Comparison of ENCODE assay signal across 8 cellular contexts in genomic region chr15:67863442-67863987, GRCh38. TPM values are rescaled to one million over a fixed set of nuclear protein-coding genes. Genes with fewer than 3 reads are reported as not detected.
DNase-seq lines count a peak whose midpoint lies in the region; ATAC-seq and TF ChIP-seq lines count a peak whose summit lies in the region.

No MANE protein-coding gene starts in this region.

- peak overlapping the region; percentile 23 to 43; a peak in 3 of 4 replicates for H4K8ac ChIP-seq in IMR-90 (ENCODE audit: low read depth in 2 of 2, low read length in 2 of 2)

- H2AK5ac ChIP-seq in IMR-90 (ENCODE audit: low read depth, low read length): no peak overlapping the region

- H3K18ac ChIP-seq in IMR-90 (ENCODE audit: low read depth, low read length): no peak overlapping the region; the same call in 1 of the 2 replicates

- no peak overlapping the region for H3K23ac ChIP-seq in IMR-90 (ENCODE audit: low read depth, low read length)

- H3K4me3 ChIP-seq in Caco-2 (ENCODE audit: low read depth, low read length) (peak overlapping the region; percentile 45), IMR-90 (ENCODE audit: insufficient read depth, low read depth, low read length) (peak overlapping the region; percentile 47), Panc1 (ENCODE audit: low read depth in 2 of 2, low read length in 2 of 2) (peak overlapping the region; percentile 33 to 62)

- DNase-seq in Caco-2 (peak; percentile 82 to 86), IMR-90 (peak; percentile 71), Panc1 (ENCODE audit: low read depth, low spot score) (no peak), fibroblast of peridontal ligament (ENCODE audit: extremely low read depth) (peak; percentile 65), natural killer cell (peak; percentile 55)
- peak; percentile 56 for DNase-seq in activated T-helper 1 cell treated with anti-CD3 and anti-CD28 coated beads, Interleukin-12 subunit alpha, Interleukin-12 subunit beta, Interleukin-2, Interleukin-4 antibody, amounts not matched to agents 30 ng/mL and 10 ng/mL and 1 ng/mL, durations not matched to agents 14 hours and 24 hours and 36 hours (ENCODE audit: low spot score)
- DNase-seq in stimulated activated naive CD4-positive, alpha-beta T cell treated with Interleukin-2 at 50 U/mL for 16 hours (lab: John Stamatoyannopoulos, UW): peak; percentile 60

- H3K9ac ChIP-seq in IMR-90 (ENCODE audit: low read depth, low read length): peak overlapping the region; percentile 17; the same call in 1 of the 2 replicates

- no peak overlapping the region for H2BK5ac ChIP-seq in IMR-90 (ENCODE audit: low read depth, low read length, poor library complexity, severe bottlenecking)

- dilution Hi-C loops in IMR-90 (cut with HindIII; ENCODE audit: low sequenced_read_pairs, unreplicated experiment): no loop called here

- H3K9me3 ChIP-seq in Caco-2 (no peaks in the 10 kb centered on the region), IMR-90 (ENCODE audit: control insufficient read depth, insufficient read depth, low read length) (no peaks in the 10 kb centered on the region), Panc1 (ENCODE audit: control insufficient read depth, insufficient read depth, low read depth, low read length) (no peaks in the 10 kb centered on the region)

- H3K14ac ChIP-seq in IMR-90 (replicated peaks; ENCODE audit: low read depth, low read length): no peak overlapping the region

- no peak overlapping the region for H2AK9ac ChIP-seq in IMR-90 (replicated peaks; ENCODE audit: low read depth, low read length, poor library complexity)

- H3K36me3 ChIP-seq in Caco-2 (ENCODE audit: control insufficient read depth, insufficient read depth, low read length) (no peaks in the 10 kb centered on the region), IMR-90 (ENCODE audit: control insufficient read depth, insufficient read depth, low read length) (no peaks in the 10 kb centered on the region), Panc1 (ENCODE audit: control insufficient read depth, insufficient read depth, low read length) (no peaks in the 10 kb centered on the region)

- peak; percentile 98 for TF ChIP-seq RAD21 in IMR-90 (IDR thresholded peaks at IDR 0.05; ENCODE audit: low read length)

- H2AFZ ChIP-seq in IMR-90 (replicated peaks; ENCODE audit: low read length, poor library complexity): peak overlapping the region; percentile 93

- no peaks in the 10 kb centered on the region for H3K79me1 ChIP-seq in IMR-90 (ENCODE audit: low read depth in 1 of 2, low read length in 2 of 2)

- H4K91ac ChIP-seq in IMR-90 (ENCODE audit: insufficient read depth, low read depth, low read length): peak overlapping the region; percentile 19; the same call in 1 of the 2 replicates

- peak; percentile 89 to 91 for TF ChIP-seq CTCF in Caco-2 (IDR thresholded peaks at IDR 0.05; ENCODE audit: insufficient read depth in 1 of 2, low read depth in 1 of 2, low read length in 1 of 2, severe bottlenecking in 1 of 2, unreplicated experiment in 1 of 2)
- peak; percentile 91 for TF ChIP-seq CTCF in IMR-90 (conservative IDR thresholded peaks at IDR 0.05; ENCODE audit: low read depth, low read length)
- TF ChIP-seq CTCF in Panc1 (IDR thresholded peaks at IDR 0.05): peak; percentile 97
- TF ChIP-seq CTCF in natural killer cell (IDR thresholded peaks at IDR 0.05): peak; percentile 95

- POLR2A ChIA-PET in Caco-2 (lab: Charles Lee): interaction anchor here (0.6 kb wide), 1 partner anchor 21 kb away, joined by 3 read pairs; no protein-coding TSS in a partner anchor
- POLR2A ChIA-PET in IMR-90 (lab: Charles Lee; ENCODE audit: unreplicated experiment): no interaction called here
- POLR2A ChIA-PET in Panc1 (lab: Charles Lee): interaction anchor here (0.6 to 1.0 kb wide), 3 partner anchors 39 to 290 kb away, joined by 3 to 19 read pairs (median 4); no protein-coding TSS in a partner anchor

- intact Hi-C loops in Caco-2 (cut with micrococcal nuclease; ENCODE audit: unreplicated experiment): loop anchor here (1.0 to 5.0 kb wide), 6 partner anchors 23 to 292 kb away; partner anchors contain the start of genes PIAS1 and RNU6-1
- intact Hi-C loops in IMR-90 (cut with micrococcal nuclease): loop anchor here (1.0 to 2.0 kb wide), 4 partner anchors 191 to 347 kb away; partner anchors contain the start of gene PIAS1
- intact Hi-C loops in Panc1 (cut with micrococcal nuclease; ENCODE audit: unreplicated experiment): loop anchor here (2.0 to 5.0 kb wide), 2 partner anchors 189 to 291 kb away; partner anchors contain the start of gene PIAS1
- intact Hi-C loops in activated T-helper 1 cell treated with anti-CD3 and anti-CD28 coated beads, Interleukin-12 subunit alpha, Interleukin-12 subunit beta, Interleukin-2, Interleukin-4 antibody, amounts not matched to agents 30 ng/mL and 10 ng/mL and 1 ng/mL, durations not matched to agents 14 hours and 24 hours and 36 hours (cut with micrococcal nuclease): loop anchor here (1.0 to 10.0 kb wide), 4 partner anchors 101 to 347 kb away; partner anchors contain the start of gene PIAS1
- intact Hi-C loops in natural killer cell (cut with micrococcal nuclease): loop anchor here (1.0 kb wide), 2 partner anchors 292 to 347 kb away; no protein-coding TSS in a partner anchor

- in situ Hi-C loops in IMR-90 (cut with MboI; ENCODE audit: low sequenced_read_pairs): loop anchor here (10.0 kb wide), 1 partner anchor 291 kb away; no protein-coding TSS in a partner anchor
- in situ Hi-C loops in Panc1 (cut with HindIII; ENCODE audit: low pct_unique_long_range_greater_than_20kb, low sequenced_read_pairs): no loop called here

- CTCF ChIA-PET in Caco-2 (lab: Charles Lee) (interaction anchor here (0.6 to 1.7 kb wide), 10 partner anchors 10 to 331 kb away, joined by 3 to 6 read pairs (median 4); partner anchors contain the start of gene PIAS1), IMR-90 (lab: Yijun Ruan, JAX) (interaction anchor here (0.9 to 1.9 kb wide), 5 partner anchors 13 to 293 kb away, joined by 3 to 4 read pairs (median 3); no protein-coding TSS in a partner anchor), Panc1 (lab: Charles Lee) (interaction anchor here (0.5 to 1.7 kb wide), 4 partner anchors 9 to 444 kb away, joined by 3 to 10 read pairs (median 5); no protein-coding TSS in a partner anchor)

- no peak overlapping the region for H3K56ac ChIP-seq in IMR-90 (ENCODE audit: extremely low read depth, insufficient read depth, low read length)

- no peak overlapping the region; the same call in 1 of the 2 replicates for H3K4ac ChIP-seq in IMR-90 (ENCODE audit: low read depth, low read length)

- H3K27ac ChIP-seq in IMR-90 (ENCODE audit: insufficient read depth, low read length): no peak overlapping the region; the same call in 1 of the 2 replicates
- H3K27ac ChIP-seq in Panc1 (ENCODE audit: low read length): peak overlapping the region; percentile 89

- no peaks in the 10 kb centered on the region for H3K27me3 Mint-ChIP-seq in Caco-2 (ENCODE audit: insufficient read depth, unreplicated experiment)
- peaks cover 26% of the 10 kb centered on the region for H3K27me3 Mint-ChIP-seq in activated T-helper 1 cell treated with anti-CD3 and anti-CD28 coated beads, Interleukin-12 subunit alpha, Interleukin-12 subunit beta, Interleukin-2, Interleukin-4 antibody, amounts not matched to agents 30 ng/mL and 10 ng/mL and 1 ng/mL, durations not matched to agents 14 hours and 24 hours and 36 hours (ENCODE audit: insufficient read depth)
- H3K27me3 Mint-ChIP-seq in natural killer cell (ENCODE audit: low read depth in 2 of 2): peaks cover 19 to 25% of the 10 kb centered on the region in 2 donors

- H3K4me3 Mint-ChIP-seq in Caco-2 (ENCODE audit: unreplicated experiment): peak overlapping the region; percentile 70
- H3K4me3 Mint-ChIP-seq in activated T-helper 1 cell treated with anti-CD3 and anti-CD28 coated beads, Interleukin-12 subunit alpha, Interleukin-12 subunit beta, Interleukin-2, Interleukin-4 antibody, amounts not matched to agents 30 ng/mL and 10 ng/mL and 1 ng/mL, durations not matched to agents 14 hours and 24 hours and 36 hours: peak overlapping the region; percentile 65
- H3K4me3 Mint-ChIP-seq in natural killer cell: no peak overlapping the region

- no peaks in the 10 kb centered on the region for H3K27me3 ChIP-seq in Caco-2 (replicated peaks; ENCODE audit: control insufficient read depth, insufficient read depth, low read length)
- H3K27me3 ChIP-seq in IMR-90 (ENCODE audit: control insufficient read depth, insufficient read depth, low read length): peaks cover 8% of the 10 kb centered on the region; the same call in 1 of the 2 replicates
- no peaks in the 10 kb centered on the region for H3K27me3 ChIP-seq in Panc1 (ENCODE audit: control insufficient read depth, insufficient read depth, low read length)

- peak; percentile 36; the same call in 1 of the 2 replicates for TF ChIP-seq POLR2A in IMR-90 (IDR thresholded peaks at IDR 0.05; ENCODE audit: low read depth, low read length)

- peaks cover 15% of the 10 kb centered on the region for H3K4me1 Mint-ChIP-seq in Caco-2 (ENCODE audit: low read depth, unreplicated experiment)
- H3K4me1 Mint-ChIP-seq in activated T-helper 1 cell treated with anti-CD3 and anti-CD28 coated beads, Interleukin-12 subunit alpha, Interleukin-12 subunit beta, Interleukin-2, Interleukin-4 antibody, amounts not matched to agents 30 ng/mL and 10 ng/mL and 1 ng/mL, durations not matched to agents 14 hours and 24 hours and 36 hours (ENCODE audit: low read depth): peaks cover 6% of the 10 kb centered on the region
- H3K4me1 Mint-ChIP-seq in natural killer cell: peaks cover 5 to 6% of the 10 kb centered on the region in 2 donors

- H3K27ac Mint-ChIP-seq in Caco-2 (ENCODE audit: unreplicated experiment) (peak overlapping the region; percentile 80), natural killer cell (no peak overlapping the region)
- H3K27ac Mint-ChIP-seq in activated T-helper 1 cell treated with anti-CD3 and anti-CD28 coated beads, Interleukin-12 subunit alpha, Interleukin-12 subunit beta, Interleukin-2, Interleukin-4 antibody, amounts not matched to agents 30 ng/mL and 10 ng/mL and 1 ng/mL, durations not matched to agents 14 hours and 24 hours and 36 hours: no peak overlapping the region

- H3K36me3 Mint-ChIP-seq in Caco-2 (ENCODE audit: insufficient read depth, unreplicated experiment) (no peaks in the 10 kb centered on the region), natural killer cell (no peaks in the 10 kb centered on the region)
- no peaks in the 10 kb centered on the region for H3K36me3 Mint-ChIP-seq in activated T-helper 1 cell treated with anti-CD3 and anti-CD28 coated beads, Interleukin-12 subunit alpha, Interleukin-12 subunit beta, Interleukin-2, Interleukin-4 antibody, amounts not matched to agents 30 ng/mL and 10 ng/mL and 1 ng/mL, durations not matched to agents 14 hours and 24 hours and 36 hours (ENCODE audit: low read depth)

- H3K9me1 ChIP-seq in IMR-90 (ENCODE audit: insufficient read depth, low read length): no peaks in the 10 kb centered on the region; the same call in 1 of the 2 replicates

- peak overlapping the region; percentile 36; the same call in 1 of the 3 replicates for H2BK15ac ChIP-seq in IMR-90 (ENCODE audit: low read depth, low read length)

- H3K4me1 ChIP-seq in Caco-2 (peaks cover 9% of the 10 kb centered on the region; the same call in 1 of the 2 replicates), IMR-90 (ENCODE audit: control insufficient read depth, insufficient read depth, low read length) (peaks cover 4% of the 10 kb centered on the region; the same call in 1 of the 2 replicates), Panc1 (ENCODE audit: control insufficient read depth, insufficient read depth, low read length) (peaks cover 27% of the 10 kb centered on the region)

- ATAC-seq in GM21423 (IDR thresholded peaks at IDR 0.05; ENCODE audit: unreplicated experiment) (peak; percentile 66), IMR-90 (ENCODE audit: low read depth) (peak; percentile 97), Panc1 (peak; percentile 97), natural killer cell (peak; percentile 91 to 100 (median 99))

- no peak overlapping the region for H2BK20ac ChIP-seq in IMR-90 (ENCODE audit: low read depth, low read length)

- H2BK120ac ChIP-seq in IMR-90 (ENCODE audit: low read depth, low read length): peak overlapping the region; percentile 14

- H4K5ac ChIP-seq in IMR-90 (ENCODE audit: low read depth, low read length): peak overlapping the region; percentile 29; the same call in 1 of the 2 replicates

- H3K9me3 Mint-ChIP-seq in Caco-2 (ENCODE audit: unreplicated experiment) (no peaks in the 10 kb centered on the region), natural killer cell (no peaks in the 10 kb centered on the region)
- H3K9me3 Mint-ChIP-seq in activated T-helper 1 cell treated with anti-CD3 and anti-CD28 coated beads, Interleukin-12 subunit alpha, Interleukin-12 subunit beta, Interleukin-2, Interleukin-4 antibody, amounts not matched to agents 30 ng/mL and 10 ng/mL and 1 ng/mL, durations not matched to agents 14 hours and 24 hours and 36 hours: no peaks in the 10 kb centered on the region

- 4% methylated on average over 17 of the region's 41 CpGs; no CpG with 5 or more reads in 1 of the 2 experiments for WGBS in IMR-90 (ENCODE audit: extremely low coverage in 2 of 2, insufficient read length in 1 of 2), 2 experiments

- no peaks in the 10 kb centered on the region for H4K20me1 ChIP-seq in IMR-90 (ENCODE audit: insufficient read depth, low read length)

- peak overlapping the region; percentile 68 for H3K4me2 ChIP-seq in IMR-90 (ENCODE audit: low read depth, low read length)

- BruUV-seq in Caco-2 (replicated peaks; lab: Mats Ljungman, UMichigan) (no TSS peak), IMR-90 (replicated peaks; lab: Mats Ljungman, UMichigan) (no TSS peak), Panc1 (replicated peaks; lab: Mats Ljungman, UMichigan) (no TSS peak)

RNA-seq across cellular contexts. Expression of gene RNU6-1, which starts 23.7 kb away (rescaled TPM):
- total RNA-seq in Caco-2 (2022) (not detected in 2 replicates), IMR-90 (2012; rRNA removed) (not detected in 2 replicates), Panc1 (2021; ENCODE audit: unreplicated experiment) (not detected), natural killer cell (not detected)
- polyA plus RNA-seq in IMR-90 (2012; rRNA removed): not detected in 2 replicates
- polyA plus RNA-seq in IMR-90 (2012; cell fraction: cytosol; rRNA removed): not detected in 2 replicates
- polyA plus RNA-seq in IMR-90 (2012; cell fraction: nucleus; rRNA removed; ENCODE audit: low replicate concordance): not detected in 2 replicates
- not detected for polyA plus RNA-seq in Panc1 (2012; ENCODE audit: insufficient read length)
- total RNA-seq in activated T-helper 1 cell treated with anti-CD3 and anti-CD28 coated beads, Interleukin-12 subunit alpha, Interleukin-12 subunit beta, Interleukin-2, Interleukin-4 antibody, amounts not matched to agents 30 ng/mL and 10 ng/mL and 1 ng/mL, durations not matched to agents 14 hours and 24 hours and 36 hours: not detected in 2 replicates

RNA-seq across cellular contexts. Expression of gene SKOR1, which starts 38.2 kb away (rescaled TPM):
- total RNA-seq in Caco-2 (2022) (not detected in 2 replicates), IMR-90 (2012; rRNA removed) (not detected in 2 replicates), Panc1 (2021; ENCODE audit: unreplicated experiment) (0.21 TPM), natural killer cell (1 to 10 TPM; 2.0 to 2.9 (median 2.1) TPM)
- 0.03 and 0.06 TPM in 2 replicates for polyA plus RNA-seq in IMR-90 (2012; rRNA removed)
- 0.07 TPM in 1 of 2 replicates, not detected in the other for polyA plus RNA-seq in IMR-90 (2012; cell fraction: cytosol; rRNA removed)
- 0.21 and 0.52 TPM in 2 replicates for polyA plus RNA-seq in IMR-90 (2012; cell fraction: nucleus; rRNA removed; ENCODE audit: low replicate concordance)
- 0.12 TPM for polyA plus RNA-seq in Panc1 (2012; ENCODE audit: insufficient read length)
- 0.21 TPM in 1 of 2 replicates, not detected in the other for total RNA-seq in activated T-helper 1 cell treated with anti-CD3 and anti-CD28 coated beads, Interleukin-12 subunit alpha, Interleukin-12 subunit beta, Interleukin-2, Interleukin-4 antibody, amounts not matched to agents 30 ng/mL and 10 ng/mL and 1 ng/mL, durations not matched to agents 14 hours and 24 hours and 36 hours
